ENCODE assay signal across 21 cellular contexts in genomic region chr4:101846550-101846949, GRCh38. TPM values are rescaled to one million over a fixed set of nuclear protein-coding genes. Genes with fewer than 3 reads are reported as not detected.
"Had no signal": no experiment of that assay in that cellular context is flagged by ENCODE, and none has a peak within 500 bp of the region (broad histone marks: within the 10 kb centered on the region; RNA-seq: fewer than 3 reads in every experiment).

No MANE protein-coding gene starts in this region.

- H3K4me1 Mint-ChIP-seq: activated T-helper 17 cell treated with anti-CD3 and anti-CD28 coated beads, Interleukin-2, amount 50 U/mL, for 72 hours; neural progenitor cell; stimulated activated effector memory CD8-positive, alpha-beta T cell treated with anti-CD3 and anti-CD28 coated beads, Interleukin-12 subunit alpha, Interleukin-12 subunit beta, amount 100 ng/mL, for 72 hours had no signal

- H3K27me3 ChIP-seq: neural progenitor cell, uterus had no signal

- H3K27me3 Mint-ChIP-seq: activated T-cell treated with anti-CD3 and anti-CD28 coated beads, Interleukin-2, amount 50 U/mL, for 24 hours; activated T-helper 17 cell treated with anti-CD3 and anti-CD28 coated beads, Interleukin-2, amount 50 U/mL, for 72 hours had no signal

- H3K36me3 ChIP-seq: neural progenitor cell, uterus, WERI-Rb-1 had no signal

- H3K36me3 Mint-ChIP-seq: activated naive CD4-positive, alpha-beta T cell treated with anti-CD3 and anti-CD28 coated beads, Interleukin-2, amount 50 U/mL, for 72 hours; naive thymus-derived CD8-positive, alpha-beta T cell; neural progenitor cell; stimulated activated effector memory CD8-positive, alpha-beta T cell treated with anti-CD3 and anti-CD28 coated beads, Interleukin-12 subunit alpha, Interleukin-12 subunit beta, amount 100 ng/mL, for 72 hours had no signal

- H3K4me3 ChIP-seq: neural progenitor cell, uterus had no signal

- H3K4me3 Mint-ChIP-seq: activated T-cell treated with anti-CD3 and anti-CD28 coated beads, Interleukin-2, amount 50 U/mL, for 24 hours; activated T-helper 17 cell treated with anti-CD3 and anti-CD28 coated beads, Interleukin-2, amount 50 U/mL, for 72 hours; naive thymus-derived CD8-positive, alpha-beta T cell; neural progenitor cell; stimulated activated effector memory CD8-positive, alpha-beta T cell treated with anti-CD3 and anti-CD28 coated beads, Interleukin-12 subunit alpha, Interleukin-12 subunit beta, amount 100 ng/mL, for 72 hours had no signal

- H3K4me1 ChIP-seq: neural progenitor cell, uterus had no signal

- H2AFZ ChIP-seq: neural progenitor cell had no signal

- ATAC-seq: activated naive CD4-positive, alpha-beta T cell treated with anti-CD3 and anti-CD28 coated beads, Interleukin-2, amount 50 U/mL, for 72 hours; activated T-helper 17 cell treated with anti-CD3 and anti-CD28 coated beads, Interleukin-2, amount 50 U/mL, for 72 hours; left cardiac atrium; naive thymus-derived CD8-positive, alpha-beta T cell; sciatic nerve; stimulated activated effector memory CD8-positive, alpha-beta T cell treated with anti-CD3 and anti-CD28 coated beads, Interleukin-12 subunit alpha, Interleukin-12 subunit beta, amount 100 ng/mL, for 72 hours had no signal

- DNase-seq: activated T-cell treated with anti-CD3 and anti-CD28 coated beads, Interleukin-2, amount 50 U/mL, for 24 hours; amniotic stem cell; erythroblast; foreskin melanocyte; left cardiac atrium; mesenchymal stem cell; naive thymus-derived CD8-positive, alpha-beta T cell; posterior cingulate gyrus; small intestine; stimulated activated CD4-positive, alpha-beta T cell treated with anti-CD3 and anti-CD28 coated beads, Interleukin-2, amount 100 ng/mL, for 24 hours; T-helper 1 cell; trophoblast cell; uterus; WERI-Rb-1 had no signal

- FAIRE-seq: endometrium, small intestine, TTC549 had no signal

- H3K27ac Mint-ChIP-seq: activated naive CD4-positive, alpha-beta T cell treated with anti-CD3 and anti-CD28 coated beads, Interleukin-2, amount 50 U/mL, for 72 hours; activated T-cell treated with anti-CD3 and anti-CD28 coated beads, Interleukin-2, amount 50 U/mL, for 24 hours; activated T-helper 17 cell treated with anti-CD3 and anti-CD28 coated beads, Interleukin-2, amount 50 U/mL, for 72 hours; neural progenitor cell; stimulated activated effector memory CD8-positive, alpha-beta T cell treated with anti-CD3 and anti-CD28 coated beads, Interleukin-12 subunit alpha, Interleukin-12 subunit beta, amount 100 ng/mL, for 72 hours had no signal

- H3K9ac ChIP-seq: neural progenitor cell had no signal

- H3K27ac ChIP-seq: neural progenitor cell, uterus, WERI-Rb-1 had no signal

- H3K4me2 ChIP-seq: neural progenitor cell had no signal

- H3K9me3 ChIP-seq: uterus had no signal

- H3K9me3 Mint-ChIP-seq: activated naive CD4-positive, alpha-beta T cell treated with anti-CD3 and anti-CD28 coated beads, Interleukin-2, amount 50 U/mL, for 72 hours; activated T-cell treated with anti-CD3 and anti-CD28 coated beads, Interleukin-2, amount 50 U/mL, for 24 hours; activated T-helper 17 cell treated with anti-CD3 and anti-CD28 coated beads, Interleukin-2, amount 50 U/mL, for 72 hours; neural progenitor cell; stimulated activated effector memory CD8-positive, alpha-beta T cell treated with anti-CD3 and anti-CD28 coated beads, Interleukin-12 subunit alpha, Interleukin-12 subunit beta, amount 100 ng/mL, for 72 hours had no signal

RNA-seq across cellular contexts. Expression of gene BANK1, which starts 56.0 kb away (rescaled TPM):
- total RNA-seq: activated naive CD4-positive, alpha-beta T cell treated with anti-CD3 and anti-CD28 coated beads, Interleukin-2, amount 50 U/mL, for 72 hours had no signal
